Comparison of ENCODE assay signal across 8 cellular contexts in genomic region chr13:20411638-20412342, GRCh38.
DNase-seq lines count a peak whose midpoint lies in the region; ATAC-seq and TF ChIP-seq lines count a peak whose summit lies in the region.

No MANE protein-coding gene starts in this region.

- WGBS in ovary, 3 donors: 59 to 61% (median 60%) methylated on average over 6 of the region's 6 CpGs

- peak overlapping the region; percentile 2 to 74 (median 66) for H3K4me3 Mint-ChIP-seq in immature natural killer cell

- peak overlapping the region; percentile 34 to 86 (median 68) for H3K27ac Mint-ChIP-seq in immature natural killer cell

- peaks cover 25 to 28% of the 10 kb centered on the region in 2 donors for H3K4me1 Mint-ChIP-seq in immature natural killer cell

- no peak for TF ChIP-seq EP300 in ovary (IDR thresholded peaks at IDR 0.05)

- no peak overlapping the region for H3K27ac ChIP-seq in brain microvascular endothelial cell
- no peak overlapping the region for H3K27ac ChIP-seq in ovary
- H3K27ac ChIP-seq in uterus: no peak overlapping the region

- ATAC-seq in GM18870 (IDR thresholded peaks at IDR 0.05; ENCODE audit: unreplicated experiment) (peak; percentile 98), HG02759 (IDR thresholded peaks at IDR 0.05; ENCODE audit: unreplicated experiment) (peak; percentile 98)

- in situ Hi-C loops in brain microvascular endothelial cell (cut with HindIII; ENCODE audit: low pct_ligation_motif_present, low sequenced_read_pairs): loop anchor here (25.0 kb wide), 1 partner anchor 224 kb away; the partner anchor contains the start of gene GJB2

- H3K27me3 ChIP-seq in brain microvascular endothelial cell (replicated peaks) (peaks cover 20% of the 10 kb centered on the region), ovary (no peaks in the 10 kb centered on the region), uterus (no peaks in the 10 kb centered on the region)

- TF ChIP-seq CTCF in brain microvascular endothelial cell (IDR thresholded peaks at IDR 0.05; ENCODE audit: low read depth, low read length, missing control alignments) (no peak), ovary (IDR thresholded peaks at IDR 0.05) (no peak), uterus (IDR thresholded peaks at IDR 0.05) (no peak)

- peaks cover 2% of the 10 kb centered on the region for H3K4me1 ChIP-seq in ovary (ENCODE audit: insufficient read depth)
- no peaks in the 10 kb centered on the region for H3K4me1 ChIP-seq in uterus

- peaks cover 0 to 10% (median 7%) of the 10 kb centered on the region in 3 donors for H3K36me3 Mint-ChIP-seq in immature natural killer cell

- no peaks in the 10 kb centered on the region for H3K9me3 ChIP-seq in ovary
- H3K9me3 ChIP-seq in uterus: no peaks in the 10 kb centered on the region

- peaks cover 0 to 3% (median 0%) of the 10 kb centered on the region in 6 donors for H3K9me3 Mint-ChIP-seq in immature natural killer cell

- DNase-seq in NOMO-1 treated with DMSO at 0.1 percent for 48 hours (lab: John Stamatoyannopoulos, UW; ENCODE audit: unreplicated experiment): peak; percentile 84
- DNase-seq in immature natural killer cell: peak; percentile 6 to 22 (median 9)
- DNase-seq in brain microvascular endothelial cell: no peak
- no peak for DNase-seq in NCI-H82 treated with DMSO at 0.1 percent for 48 hours (lab: John Stamatoyannopoulos, UW; ENCODE audit: unreplicated experiment)
- DNase-seq in ovary: no peak
- no peak for DNase-seq in uterus

- H3K4me3 ChIP-seq in brain microvascular endothelial cell (ENCODE audit: low read depth, low read length) (no peak overlapping the region), ovary (no peak overlapping the region), uterus (no peak overlapping the region)

- H3K36me3 ChIP-seq in brain microvascular endothelial cell (replicated peaks) (no peaks in the 10 kb centered on the region), ovary (no peaks in the 10 kb centered on the region), uterus (no peaks in the 10 kb centered on the region)

- intact Hi-C loops in ovary (cut with DNase I): no loop called here
- intact Hi-C loops in uterus (cut with DNase I; ENCODE audit: low total_unique reads): no loop called here

- TF ChIP-seq POLR2A in ovary (IDR thresholded peaks at IDR 0.05): no peak
- no peak for TF ChIP-seq POLR2A in uterus (IDR thresholded peaks at IDR 0.05)

- H3K27me3 Mint-ChIP-seq in immature natural killer cell (ENCODE audit: low read depth in 3 of 3): peaks cover 0 to 3% (median 2%) of the 10 kb centered on the region in 3 donors

Comparison
In these comparisons a context has a peak if more than half of its experiments do, and no peak if none do; other contexts are left out.
1. DNase-seq: peak in NOMO-1 treated with DMSO at 0.1 percent for 48 hours (single experiment) and immature natural killer cell (3 of 3); none in brain microvascular endothelial cell (single experiment), NCI-H82 treated with DMSO at 0.1 percent for 48 hours (single experiment), ovary (0 of 5) and uterus (0 of 2).